ENCODE assay signal across 7 cellular contexts in the genomic region with DNA sequence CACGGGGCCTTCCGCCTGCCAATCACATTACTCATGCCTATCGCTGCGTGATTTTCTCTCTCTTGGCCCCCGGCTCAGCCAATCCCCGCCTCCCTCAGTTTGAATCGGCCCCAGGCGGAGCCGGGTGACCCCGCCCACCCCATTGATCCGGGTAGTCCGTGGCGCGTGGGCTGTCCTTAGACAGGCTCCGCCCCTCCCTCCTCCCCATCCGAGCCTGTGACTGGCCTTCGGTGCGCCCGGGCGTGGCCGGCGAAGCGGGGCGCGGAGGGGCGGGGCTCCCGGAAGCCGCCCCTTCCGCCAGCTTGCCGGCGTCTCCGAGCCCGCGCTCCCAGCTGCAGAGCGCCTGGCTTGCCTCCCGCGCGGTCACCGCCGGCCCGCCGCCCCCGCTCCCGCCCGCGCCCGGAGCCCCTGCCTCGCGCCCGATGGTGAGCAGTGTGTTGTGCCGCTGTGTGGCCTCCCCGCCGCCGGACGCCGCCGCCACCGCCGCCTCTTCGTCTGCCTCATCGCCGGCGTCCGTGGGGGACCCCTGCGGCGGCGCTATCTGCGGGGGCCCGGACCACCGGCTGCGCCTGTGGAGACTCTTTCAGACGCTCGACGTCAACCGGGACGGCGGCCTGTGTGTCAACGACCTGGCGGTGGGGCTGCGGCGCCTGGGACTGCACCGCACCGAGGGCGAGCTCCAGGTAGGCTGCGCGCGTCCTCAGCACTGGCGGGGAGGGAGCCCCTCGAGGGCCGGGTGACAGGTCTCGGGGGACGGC.
DNase-seq lines count a peak whose midpoint lies in the region; ATAC-seq and TF ChIP-seq lines count a peak whose summit lies in the region.

A gene (plus strand): TSS at position 335 of the 758 bp plus-strand sequence. CDS start 88 bp downstream, at position 423.

- no peak for TF ChIP-seq CTCF in retinal pigment epithelial cell (conservative IDR thresholded peaks at IDR 0.05; ENCODE audit: low read depth, low read length)

- ATAC-seq in GM18508 (IDR thresholded peaks at IDR 0.05; ENCODE audit: insufficient read depth, unreplicated experiment) (peak; percentile 40), HG03025 (IDR thresholded peaks at IDR 0.05; ENCODE audit: low FRiP score, unreplicated experiment) (peak; percentile 65)

- H3K4me3 ChIP-seq in retinal pigment epithelial cell (ENCODE audit: low read length), result peak within 1 kb of the TSS; percentile 93

- DNase-seq in NCI-H2081 (lab: John Stamatoyannopoulos, UW), result peak; percentile 99
- DNase-seq in T1000 (lab: John Stamatoyannopoulos, UW), result peak; percentile 99
- DNase-seq in astrocyte of the hippocampus (ENCODE audit: low read depth, low spot score), result peak; percentile 100
- DNase-seq in hippocampal formation (lab: John Stamatoyannopoulos, UW), result peak; percentile 99
- DNase-seq in retinal pigment epithelial cell (ENCODE audit: low read depth), result peak; percentile 96

Comparison
In these comparisons a context has a peak if more than half of its experiments do, and no peak if none do; other contexts are left out.
1. Peak in every context shown above with its lines: DNase-seq, ATAC-seq and H3K4me3 ChIP-seq.